In the genomic region with DNA sequence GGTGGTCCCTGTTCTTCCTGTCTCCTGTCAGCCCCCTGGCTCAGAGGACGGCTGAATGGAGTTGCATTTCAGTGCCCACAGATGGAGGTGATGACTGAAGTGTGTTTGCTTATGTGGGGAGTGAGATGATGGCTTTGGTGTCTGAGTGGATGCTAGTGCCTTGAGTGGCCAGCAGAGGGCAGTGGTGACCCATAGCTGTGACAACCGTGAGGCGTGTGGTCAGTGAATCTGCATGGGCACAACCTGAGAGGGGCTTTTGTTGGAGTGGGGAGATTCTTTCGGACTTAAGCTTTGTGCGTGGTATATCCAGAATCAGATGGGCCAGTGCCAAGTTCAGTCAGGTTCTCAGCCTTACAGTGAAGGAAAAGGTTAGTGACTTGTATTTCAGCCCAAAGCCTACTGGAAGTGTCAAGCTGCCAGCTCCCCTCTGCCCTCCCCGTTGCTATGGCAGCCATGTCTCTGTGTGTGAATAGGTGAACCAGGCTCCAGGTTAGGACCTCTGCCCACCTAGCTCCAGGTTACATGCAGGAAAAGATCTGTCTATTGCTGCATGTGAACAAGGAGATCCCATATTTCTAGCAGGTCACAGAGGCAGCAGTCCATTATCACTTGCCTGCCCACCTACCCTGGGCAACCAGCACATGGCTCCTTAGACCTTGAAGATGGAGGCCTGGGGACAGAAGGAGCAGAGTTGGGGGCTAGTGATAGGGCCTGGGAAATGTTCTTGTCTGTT, we compare ENCODE assay signal across 7 cellular contexts. TPM values are rescaled to one million over a fixed set of nuclear protein-coding genes. Genes with fewer than 3 reads are reported as not detected.
DNase-seq lines count a peak whose midpoint lies in the region; ATAC-seq, FAIRE-seq and TF ChIP-seq lines count a peak whose summit lies in the region.

No MANE protein-coding gene starts in this region.

- H3K27me3 Mint-ChIP-seq in activated T-cell treated with anti-CD3 and anti-CD28 coated beads, Interleukin-2, amount 50 U/mL, for 24 hours: no peaks in the 10 kb centered on the region
- H3K27me3 Mint-ChIP-seq in naive thymus-derived CD8-positive, alpha-beta T cell: no peaks in the 10 kb centered on the region

- TF ChIP-seq CTCF in tibial artery (IDR thresholded peaks at IDR 0.05): peak; percentile 96 to 98

- no peak overlapping the region for H3K27ac ChIP-seq in tibial artery

- peak; percentile 30 to 41 for ATAC-seq in naive thymus-derived CD8-positive, alpha-beta T cell

- H3K4me3 Mint-ChIP-seq in activated T-cell treated with anti-CD3 and anti-CD28 coated beads, Interleukin-2, amount 50 U/mL, for 24 hours: no peak overlapping the region
- no peak overlapping the region for H3K4me3 Mint-ChIP-seq in naive thymus-derived CD8-positive, alpha-beta T cell

- H3K4me1 ChIP-seq in tibial artery: peaks cover 5 to 36% (median 24%) of the 10 kb centered on the region in 4 donors

- FAIRE-seq in GM12892 (lab: Jason Lieb, UNC): peak; percentile 96

- intact Hi-C loops in tibial artery (cut with DNase I; ENCODE audit: low total_unique reads): loop anchor here (2.0 to 10.0 kb wide), 2 partner anchors 131 to 211 kb away; no protein-coding TSS in a partner anchor

- POLR2A ChIA-PET in naive thymus-derived CD8-positive, alpha-beta T cell (lab: Charles Lee): interaction anchor here (0.5 to 6.6 kb wide), 11 partner anchors 11 to 216 kb away, joined by 3 to 41 read pairs (median 5); partner anchors contain the start of gene UBE2D2

- H3K27ac Mint-ChIP-seq in activated T-cell treated with anti-CD3 and anti-CD28 coated beads, Interleukin-2, amount 50 U/mL, for 24 hours: peak overlapping the region; percentile 62
- peak overlapping the region in 9 of 10 donors; percentile 20 to 83 (median 45) for H3K27ac Mint-ChIP-seq in naive thymus-derived CD8-positive, alpha-beta T cell

- peaks cover 43% of the 10 kb centered on the region for H3K4me1 Mint-ChIP-seq in activated T-cell treated with anti-CD3 and anti-CD28 coated beads, Interleukin-2, amount 50 U/mL, for 24 hours (ENCODE audit: low read depth)
- H3K4me1 Mint-ChIP-seq in naive thymus-derived CD8-positive, alpha-beta T cell: peaks cover 26 to 50% (median 45%) of the 10 kb centered on the region in 4 donors

- peaks cover 5 to 13% (median 9%) of the 10 kb centered on the region in 3 donors for H3K36me3 ChIP-seq in tibial artery

- H3K36me3 Mint-ChIP-seq in activated T-cell treated with anti-CD3 and anti-CD28 coated beads, Interleukin-2, amount 50 U/mL, for 24 hours (ENCODE audit: low read depth): peaks cover 41% of the 10 kb centered on the region
- H3K36me3 Mint-ChIP-seq in naive thymus-derived CD8-positive, alpha-beta T cell: peaks cover 0 to 19% (median 0%) of the 10 kb centered on the region in 3 donors

- H3K4me3 ChIP-seq in Jurkat, Clone E6-1 (ENCODE audit: low read length): no peak overlapping the region
- no peak overlapping the region for H3K4me3 ChIP-seq in tibial artery

- no peaks in the 10 kb centered on the region for H3K27me3 ChIP-seq in tibial artery

- TF ChIP-seq POLR2A in GM12892 (IDR thresholded peaks at IDR 0.05; ENCODE audit: low read depth, low read length): no peak

- no peaks in the 10 kb centered on the region for H3K9me3 Mint-ChIP-seq in activated T-cell treated with anti-CD3 and anti-CD28 coated beads, Interleukin-2, amount 50 U/mL, for 24 hours
- H3K9me3 Mint-ChIP-seq in naive thymus-derived CD8-positive, alpha-beta T cell: no peaks in the 10 kb centered on the region

- no peak for DNase-seq in GM12892 (ENCODE audit: insufficient read length)
- peak; percentile 64 for DNase-seq in Jurkat, Clone E6-1 (ENCODE audit: low read depth, low spot score)
- DNase-seq in OCI-M2 (lab: John Stamatoyannopoulos, UW; ENCODE audit: unreplicated experiment): peak; percentile 33
- DNase-seq in activated T-cell treated with anti-CD3 and anti-CD28 coated beads, Interleukin-2, amount 50 U/mL, for 24 hours: peak; percentile 77
- peak; percentile 58 for DNase-seq in fibroblast of gingiva (ENCODE audit: low read depth)
- peak; percentile 39 to 76 (median 61) for DNase-seq in naive thymus-derived CD8-positive, alpha-beta T cell
- DNase-seq in tibial artery: peak in 1 of 2 donors; percentile 80

- no peaks in the 10 kb centered on the region for H3K9me3 ChIP-seq in tibial artery

RNA-seq across cellular contexts. Expression of gene CXXC5, which starts 14.7 kb away (rescaled TPM):
- polyA plus RNA-seq in GM12892 (2012; ENCODE audit: missing spikeins): 22.4 TPM
- polyA plus RNA-seq in Jurkat, Clone E6-1 (2012; ENCODE audit: insufficient read depth, insufficient read length): 9.5 TPM
- 1 to 10 TPM; 6.8 to 8.3 TPM for total RNA-seq in naive thymus-derived CD8-positive, alpha-beta T cell
- 10 to 100 TPM in 1 of 3 donors, 1 to 10 TPM in 2; 2.6 to 24.6 (median 3.7) TPM for polyA plus RNA-seq in naive thymus-derived CD8-positive, alpha-beta T cell
